Comparison of ENCODE assay signal across 9 cellular contexts in the genomic region with DNA sequence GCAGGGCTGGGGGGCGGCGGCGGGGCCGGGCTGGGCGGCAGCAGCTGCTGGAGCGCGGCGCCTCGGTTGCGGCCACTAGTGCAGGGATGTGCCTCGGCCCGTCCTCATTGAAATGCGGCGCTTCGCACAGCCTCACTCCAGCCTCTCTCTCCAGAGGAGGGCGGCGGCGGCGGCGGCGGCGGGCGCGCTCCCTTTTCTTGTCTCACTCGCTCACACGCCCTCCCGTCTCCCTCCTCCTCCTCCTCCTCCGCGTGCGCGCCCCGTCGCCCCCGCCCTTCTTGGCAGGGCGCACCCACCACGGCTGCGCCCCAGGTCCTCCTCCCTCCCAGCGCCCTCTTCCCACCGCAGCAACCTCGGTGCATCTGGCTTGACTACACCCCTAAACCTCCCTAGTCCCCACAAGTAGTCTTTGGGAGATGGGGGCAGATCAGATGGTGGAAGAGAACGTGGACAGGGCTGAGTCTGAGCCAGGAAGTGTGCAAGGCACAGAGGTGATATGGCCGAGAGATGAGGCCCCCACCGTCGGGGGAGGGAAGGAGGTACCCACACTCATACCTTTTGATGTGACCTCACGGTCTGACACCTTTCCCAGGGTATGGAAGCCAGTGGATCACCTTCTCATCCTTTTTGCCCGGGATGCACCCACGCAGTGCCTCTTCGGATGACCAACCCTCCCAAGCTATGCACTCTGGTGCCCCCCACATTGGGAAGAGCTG. TPM values are rescaled to one million over a fixed set of nuclear protein-coding genes. Genes with fewer than 3 reads are reported as not detected.
DNase-seq lines count a peak whose midpoint lies in the region; ATAC-seq and FAIRE-seq lines count a peak whose summit lies in the region.
"Had no signal": no experiment of that assay in that cellular context is flagged by ENCODE, and none has a peak within 500 bp of the region (broad histone marks: within the 10 kb centered on the region; RNA-seq: fewer than 3 reads in every experiment).

A gene (minus strand): TSS at position 168 of the 716 bp plus-strand sequence.

- peak within 1 kb of the TSS; percentile 34 for H3K4me3 ChIP-seq in mesodermal cell (ENCODE audit: extremely low read depth, insufficient read depth, low read length, poor library complexity, severe bottlenecking)

- H3K36me3 ChIP-seq in mesodermal cell (ENCODE audit: control insufficient read depth, insufficient read depth, low read length): no peaks in the 10 kb centered on the region

- no peak for FAIRE-seq in urothelium cell line (lab: Jason Lieb, UNC)

- ATAC-seq in GM19463 (IDR thresholded peaks at IDR 0.05; ENCODE audit: unreplicated experiment) (no peak), HG02678 (IDR thresholded peaks at IDR 0.05; ENCODE audit: unreplicated experiment) (no peak)

- 9 to 12% methylated on average over 33 to 34 of the region's 48 CpGs for WGBS in mesodermal cell (ENCODE audit: insufficient coverage in 2 of 2), 2 experiments

- no peaks in the 10 kb centered on the region for H3K4me1 ChIP-seq in mesodermal cell (ENCODE audit: control insufficient read depth, insufficient read depth, low read length, poor library complexity, severe bottlenecking)

- H3K9me3 ChIP-seq in mesodermal cell (ENCODE audit: control insufficient read depth, low read length): no peaks in the 10 kb centered on the region

- DNase-seq in COR-L47 (lab: John Stamatoyannopoulos, UW) (peak; percentile 69), NCI-H510A treated with DMSO at 0.1 percent for 48 hours (lab: John Stamatoyannopoulos, UW) (peak; percentile 27), urothelium cell line (ENCODE audit: low spot score) (peak; percentile 36), NAMALWA (ENCODE audit: low spot score) (no peak)
- DNase-seq: activated T-cell treated with anti-CD3 and anti-CD28 coated beads, Interleukin-2, amount 50 U/mL, for 4 hours had no signal

- H3K27ac ChIP-seq in mesodermal cell (ENCODE audit: low read depth, low read length, severe bottlenecking): no peak within 1 kb of the TSS

- in situ Hi-C loops in endometrial microvascular endothelial cells (cut with HindIII; ENCODE audit: inconsistent ontology term, low pct_unique_long_range_greater_than_20kb, low sequenced_read_pairs): no loop called here

RNA-seq across cellular contexts. Expression of the gene that starts here (rescaled TPM):
- total RNA-seq in endometrial microvascular endothelial cells (ENCODE audit: inconsistent ontology term): 43.5 TPM
- 4.3 TPM for polyA plus RNA-seq in mesodermal cell (2013, experiment 1 of 2)
- polyA plus RNA-seq in mesodermal cell (2013, experiment 2 of 2): 3.9 TPM
- total RNA-seq: activated T-cell treated with anti-CD3 and anti-CD28 coated beads, Interleukin-2, amount 50 U/mL, for 4 hours had no signal
